Comparison of ENCODE assay signal across 8 cellular contexts in genomic region chr10:119208553-119208940, GRCh38. TPM values are rescaled to one million over a fixed set of nuclear protein-coding genes. Genes with fewer than 3 reads are reported as not detected.
DNase-seq lines count a peak whose midpoint lies in the region; ATAC-seq, FAIRE-seq and TF ChIP-seq lines count a peak whose summit lies in the region.

No MANE protein-coding gene starts in this region.

- DNase-seq in ACHN (peak; percentile 16), breast epithelium (ENCODE audit: low spot score in 2 of 2) (no peak), mesothelial cell of epicardium (ENCODE audit: low spot score in 2 of 2, unreplicated experiment in 2 of 2) (no peak), GM12891 (ENCODE audit: insufficient read length, low spot score) (no peak), NCI-H1694 treated with DMSO at 0.1 percent for 48 hours (lab: John Stamatoyannopoulos, UW) (no peak)

- no peaks in the 10 kb centered on the region for H3K36me3 ChIP-seq in HUES6 (ENCODE audit: control insufficient read depth, insufficient read depth, low read length)
- no peaks in the 10 kb centered on the region for H3K36me3 ChIP-seq in breast epithelium

- peaks cover 52% of the 10 kb centered on the region for H3K4me1 Mint-ChIP-seq in mesothelial cell of epicardium

- no peak overlapping the region for H3K27ac Mint-ChIP-seq in mesothelial cell of epicardium

- in situ Hi-C loops in ACHN (cut with HindIII; ENCODE audit: low pct_ligation_motif_present, low pct_unique_long_range_greater_than_20kb, low sequenced_read_pairs): loop anchor here (25.0 kb wide), 1 partner anchor 204 kb away; no protein-coding TSS in a partner anchor

- H3K9me3 Mint-ChIP-seq in mesothelial cell of epicardium: no peaks in the 10 kb centered on the region

- no peaks in the 10 kb centered on the region for H3K36me3 Mint-ChIP-seq in mesothelial cell of epicardium

- TF ChIP-seq CTCF in breast epithelium (IDR thresholded peaks at IDR 0.05): no peak
- no peak for TF ChIP-seq CTCF in mesothelial cell of epicardium (IDR thresholded peaks at IDR 0.05; ENCODE audit: unreplicated experiment)

- H3K4me3 Mint-ChIP-seq in mesothelial cell of epicardium: peak overlapping the region; percentile 87

- H3K27ac ChIP-seq in HUES6 (ENCODE audit: low read depth, low read length) (no peak overlapping the region), breast epithelium (peak overlapping the region; percentile 96 to 99)

- H3K27me3 ChIP-seq in HUES6 (ENCODE audit: control insufficient read depth, insufficient read depth, low read length): peaks cover 18% of the 10 kb centered on the region
- no peaks in the 10 kb centered on the region for H3K27me3 ChIP-seq in breast epithelium

- ATAC-seq in HG03025 (IDR thresholded peaks at IDR 0.05; ENCODE audit: low FRiP score, unreplicated experiment): no peak
- ATAC-seq in HG02981 (IDR thresholded peaks at IDR 0.05; ENCODE audit: unreplicated experiment): no peak

- FAIRE-seq in GM12891 (lab: Jason Lieb, UNC): no peak

- H3K9ac ChIP-seq in HUES6 (ENCODE audit: low read length): no peak overlapping the region

- H3K9me3 ChIP-seq in HUES6 (ENCODE audit: control insufficient read depth, insufficient read depth, low read depth, low read length) (no peaks in the 10 kb centered on the region), breast epithelium (no peaks in the 10 kb centered on the region)

- H3K27me3 Mint-ChIP-seq in mesothelial cell of epicardium (ENCODE audit: low read depth): peaks cover 16% of the 10 kb centered on the region

- intact Hi-C loops in breast epithelium (cut with DNase I; ENCODE audit: low total_unique reads): loop anchor here (2.0 to 10.0 kb wide), 3 partner anchors 96 to 236 kb away; no protein-coding TSS in a partner anchor

- H3K4me1 ChIP-seq in HUES6 (ENCODE audit: control insufficient read depth, insufficient read depth, low read length) (peaks cover 46% of the 10 kb centered on the region), breast epithelium (peaks cover 3 to 11% of the 10 kb centered on the region in 2 donors)

- TF ChIP-seq POLR2A in breast epithelium (IDR thresholded peaks at IDR 0.05) (no peak), GM12891 (IDR thresholded peaks at IDR 0.05; ENCODE audit: low read depth, low read length) (no peak)

- peak overlapping the region; percentile 71 for H3K4me3 ChIP-seq in HUES6 (ENCODE audit: low read depth, low read length)
- H3K4me3 ChIP-seq in breast epithelium: peak overlapping the region; percentile 78 to 98 (median 91)

TF ChIP-seq in GM12891, 5 proteins besides CTCF, POLR2A, EP300 and RAD21:
- TF ChIP-seq SPI1 (IDR thresholded peaks at IDR 0.05; ENCODE audit: low read depth, low read length): no peak
TF ChIP-seq in GM12891: peak in this region for 0.

RNA-seq across cellular contexts. Expression of gene GRK5, which starts 1.2 kb away (rescaled TPM):
- total RNA-seq in breast epithelium (10 to 100 TPM; 14.9 to 20.6 (median 15.2) TPM), mesothelial cell of epicardium (13.6 to 14.5 TPM (median 14.0 TPM) in 3 replicates)
- polyA plus RNA-seq in GM12891 (2012; ENCODE audit: low read depth, missing spikeins): 13.9 TPM

RNA-seq across cellular contexts. Expression of gene PRDX3, which starts 29.9 kb away (rescaled TPM):
- total RNA-seq in breast epithelium (100 to 1,000 TPM; 154 to 165 (median 164) TPM), mesothelial cell of epicardium (85.7 to 91.5 TPM (median 86.5 TPM) in 3 replicates)
- polyA plus RNA-seq in GM12891 (2012; ENCODE audit: low read depth, missing spikeins): 134 TPM

RNA-seq across cellular contexts. Expression of gene SFXN4, which starts 43.0 kb away (rescaled TPM):
- 10 to 100 TPM; 14.6 to 25.2 (median 18.6) TPM for total RNA-seq in breast epithelium
- total RNA-seq in mesothelial cell of epicardium: 33.3 to 37.2 TPM (median 36.6 TPM) in 3 replicates
- polyA plus RNA-seq in GM12891 (2012; ENCODE audit: low read depth, missing spikeins): 26.1 TPM
